ENCODE assay signal across 8 cellular contexts in genomic region chr16:72664122-72664479, GRCh38.
DNase-seq lines count a peak whose midpoint lies in the region; ATAC-seq and TF ChIP-seq lines count a peak whose summit lies in the region.

No MANE protein-coding gene starts in this region.

- H3K9ac ChIP-seq in Karpas-422 (ENCODE audit: low read length): peak overlapping the region; percentile 77

- no peak for ATAC-seq in central memory CD8-positive, alpha-beta T cell (replicated peaks; ENCODE audit: extremely low read depth, poor library complexity, severe bottlenecking)
- no peak for ATAC-seq in naive B cell (ENCODE audit: low read depth in 2 of 2)
- no peak for ATAC-seq in HG02610 (IDR thresholded peaks at IDR 0.05; ENCODE audit: unreplicated experiment)
- no peak for ATAC-seq in GM19395 (IDR thresholded peaks at IDR 0.05; ENCODE audit: unreplicated experiment)

- H3K9me3 ChIP-seq in Karpas-422 (ENCODE audit: low read length): no peaks in the 10 kb centered on the region

- H3K4me3 Mint-ChIP-seq in central memory CD8-positive, alpha-beta T cell: peak overlapping the region; percentile 98
- H3K4me3 Mint-ChIP-seq in naive B cell: peak overlapping the region; percentile 95 to 100 (median 100)

- TF ChIP-seq CTCF in AG10803 (conservative IDR thresholded peaks at IDR 0.05; ENCODE audit: low read length): no peak

- H3K4me2 ChIP-seq in Karpas-422 (ENCODE audit: low read depth, low read length, poor library complexity, severe bottlenecking): peak overlapping the region; percentile 86

- peaks cover 43% of the 10 kb centered on the region for H3K79me2 ChIP-seq in Karpas-422 (ENCODE audit: low read length)

- no peaks in the 10 kb centered on the region for H3K9me3 Mint-ChIP-seq in central memory CD8-positive, alpha-beta T cell
- H3K9me3 Mint-ChIP-seq in naive B cell: peaks cover 0 to 3% (median 0%) of the 10 kb centered on the region in 7 donors

- H3K27me3 Mint-ChIP-seq in central memory CD8-positive, alpha-beta T cell: peaks cover 9% of the 10 kb centered on the region
- H3K27me3 Mint-ChIP-seq in naive B cell: no peaks in the 10 kb centered on the region

- H3K27me3 ChIP-seq in Karpas-422 (ENCODE audit: low read length): no peaks in the 10 kb centered on the region

- H2AFZ ChIP-seq in Karpas-422 (ENCODE audit: low read length): peak overlapping the region; percentile 94

- H3K4me3 ChIP-seq in AG10803 (ENCODE audit: low read length): peak overlapping the region; percentile 88
- peak overlapping the region; percentile 94 for H3K4me3 ChIP-seq in Karpas-422 (ENCODE audit: low read length)

- H3K9me2 ChIP-seq in Karpas-422 (replicated peaks; ENCODE audit: insufficient read depth, low read length): no peaks in the 10 kb centered on the region

- H3K4me1 ChIP-seq in Karpas-422 (ENCODE audit: low read length): peaks cover 25% of the 10 kb centered on the region

- no peaks in the 10 kb centered on the region for H4K20me1 ChIP-seq in Karpas-422 (ENCODE audit: insufficient read depth, low read depth, low read length)

- peaks cover 8% of the 10 kb centered on the region for H3K36me3 Mint-ChIP-seq in central memory CD8-positive, alpha-beta T cell (ENCODE audit: insufficient read depth)
- H3K36me3 Mint-ChIP-seq in naive B cell: peaks cover 0 to 7% of the 10 kb centered on the region in 2 donors

- H3K27ac Mint-ChIP-seq in central memory CD8-positive, alpha-beta T cell (ENCODE audit: low read depth): peak overlapping the region; percentile 96
- peak overlapping the region; percentile 98 to 100 (median 100) for H3K27ac Mint-ChIP-seq in naive B cell

- H3K36me3 ChIP-seq in Karpas-422 (ENCODE audit: insufficient read depth, low read length): no peaks in the 10 kb centered on the region

- H3K27ac ChIP-seq in Karpas-422 (ENCODE audit: low read length): peak overlapping the region; percentile 58

- peaks cover 23% of the 10 kb centered on the region for H3K4me1 Mint-ChIP-seq in central memory CD8-positive, alpha-beta T cell
- H3K4me1 Mint-ChIP-seq in naive B cell: peaks cover 6 to 16% (median 13%) of the 10 kb centered on the region in 3 donors

- DNase-seq in AG10803 (ENCODE audit: low read depth) (no peak), Karpas-422 (no peak), naive B cell (no peak), midbrain (lab: John Stamatoyannopoulos, UW) (no peak), dedifferentiated amniotic fluid mesenchymal stem cell (ENCODE audit: extremely low spot score) (no peak)
- DNase-seq in central memory CD8-positive, alpha-beta T cell (ENCODE audit: low spot score in 2 of 2): no peak
